Comparison of ENCODE assay signal across 15 cellular contexts in genomic region chr11:95831198-95831883, GRCh38. TPM values are rescaled to one million over a fixed set of nuclear protein-coding genes. Genes with fewer than 3 reads are reported as not detected.
DNase-seq lines count a peak whose midpoint lies in the region; ATAC-seq, FAIRE-seq and TF ChIP-seq lines count a peak whose summit lies in the region.
"Had no signal": no experiment of that assay in that cellular context is flagged by ENCODE, and none has a peak within 500 bp of the region (broad histone marks: within the 10 kb centered on the region; RNA-seq: fewer than 3 reads in every experiment).

No MANE protein-coding gene starts in this region.

- H3K9me3 Mint-ChIP-seq in immature natural killer cell: no peaks in the 10 kb centered on the region
- H3K9me3 Mint-ChIP-seq: type B pancreatic cell had no signal

- H3K4me2 ChIP-seq in K562 (ENCODE audit: insufficient read depth, low read length): no peak overlapping the region

- no peak for TF ChIP-seq RAD21 in K562 (CRISPR knock-in tag; conservative IDR thresholded peaks at IDR 0.05 in 1 of 2, IDR thresholded peaks at IDR 0.05 in 1 of 2)

- H3K36me3 ChIP-seq in K562 (ENCODE audit: control insufficient read depth, insufficient read depth, low read length): peaks cover 84% of the 10 kb centered on the region

- no peak for FAIRE-seq in K562 (lab: Jason Lieb, UNC)

- no peaks in the 10 kb centered on the region for H3K27me3 Mint-ChIP-seq in immature natural killer cell (ENCODE audit: low read depth in 3 of 3)
- H3K27me3 Mint-ChIP-seq: type B pancreatic cell had no signal

- H2AFZ ChIP-seq in K562 (ENCODE audit: low read depth, low read length): no peak overlapping the region

- POLR2A ChIA-PET in K562 (lab: Yijun Ruan, JAX): no interaction called here

- no peak overlapping the region for H3K9ac ChIP-seq in K562 (ENCODE audit: insufficient read depth in 1 of 2, low read depth in 2 of 2, low read length in 2 of 2)

- no peaks in the 10 kb centered on the region for H4K20me1 ChIP-seq in K562 (replicated peaks; ENCODE audit: control insufficient read depth, insufficient read depth, low read length)

- H3K9me3 ChIP-seq in K562 (replicated peaks; ENCODE audit: control insufficient read depth, insufficient read depth, low read depth, low read length): no peaks in the 10 kb centered on the region
- H3K9me3 ChIP-seq: neutrophil had no signal

- no peak overlapping the region for H3K4me3 ChIP-seq in AG10803 (ENCODE audit: low read length)
- H3K4me3 ChIP-seq in K562: no peak overlapping the region

- no peaks in the 10 kb centered on the region for H3K9me1 ChIP-seq in K562 (ENCODE audit: control insufficient read depth, insufficient read depth, low read length)

- H3K4me1 Mint-ChIP-seq in immature natural killer cell: no peaks in the 10 kb centered on the region

- H3K4me3 Mint-ChIP-seq in immature natural killer cell: no peak overlapping the region
- H3K4me3 Mint-ChIP-seq: type B pancreatic cell had no signal

- no peak overlapping the region for H3K27ac Mint-ChIP-seq in immature natural killer cell
- H3K27ac Mint-ChIP-seq: type B pancreatic cell had no signal

- ATAC-seq in K562: no peak
- no peak for ATAC-seq in GM19397 (IDR thresholded peaks at IDR 0.05; ENCODE audit: unreplicated experiment)
- ATAC-seq in GM21825 (IDR thresholded peaks at IDR 0.05; ENCODE audit: unreplicated experiment): no peak

- peaks cover 13 to 36% (median 16%) of the 10 kb centered on the region in 3 donors for H3K36me3 Mint-ChIP-seq in immature natural killer cell

- no TSS peak for BruUV-seq in K562 (replicated peaks; lab: Mats Ljungman, UMichigan)

- TF ChIP-seq CTCF in AG10803 (conservative IDR thresholded peaks at IDR 0.05; ENCODE audit: low read length) (no peak), K562 (IDR thresholded peaks at IDR 0.05 in 2 of 3, conservative IDR thresholded peaks at IDR 0.05 in 1 of 3; ENCODE audit: insufficient read depth in 2 of 3, low read depth in 1 of 3, low read length in 3 of 3) (no peak)

- DNase-seq in AG10803 (ENCODE audit: low read depth): peak; percentile 96
- peak; percentile 36 for DNase-seq in HT-29 (ENCODE audit: low spot score)
- DNase-seq in K562 (ENCODE audit: extremely low read depth in 1 of 4, low spot score in 3 of 4): no peak
- peak; percentile 80 for DNase-seq in kidney tubule cell (ENCODE audit: low spot score)
- DNase-seq in Ammon's horn (ENCODE audit: low spot score): no peak
- no peak for DNase-seq in immature natural killer cell
- DNase-seq: activated CD8-positive, alpha-beta memory T cell treated with anti-CD3 and anti-CD28 coated beads for 24 hours; central memory CD4-positive, alpha-beta T cell; DMS79 treated with DMSO at 0.1 percent for 48 hours; hippocampal formation; NCI-H446 treated with DMSO at 0.1 percent for 48 hours had no signal

- CTCF ChIA-PET in K562 (lab: Yijun Ruan, JAX; ENCODE audit: low intra/inter-chr PET ratio): no interaction called here

- no peak for TF ChIP-seq POLR2A in K562 (conservative IDR thresholded peaks at IDR 0.05)

- no peak overlapping the region for H3K27ac ChIP-seq in K562 (ENCODE audit: extremely low read depth, low read depth, low read length)
- H3K27ac ChIP-seq: neutrophil had no signal

- H3K27me3 ChIP-seq in K562 (ENCODE audit: control insufficient read depth in 2 of 2, insufficient read depth in 2 of 2, low read length in 2 of 2): no peaks in the 10 kb centered on the region
- H3K27me3 ChIP-seq: neutrophil had no signal

- intact Hi-C loops in K562 (cut with micrococcal nuclease): no loop called here

- no peak for TF ChIP-seq EP300 in K562 (IDR thresholded peaks at IDR 0.05; ENCODE audit: low read length)

- WGBS in K562 (ENCODE audit: insufficient coverage, low coverage, missing lambda C conversion rate): 76% methylated on average over 2 of the region's 2 CpGs

- no peaks in the 10 kb centered on the region for H3K79me2 ChIP-seq in K562 (ENCODE audit: control insufficient read depth, insufficient read depth, low read length)

- H3K4me1 ChIP-seq in K562 (replicated peaks in 1 of 2; ENCODE audit: control insufficient read depth in 2 of 2, insufficient read depth in 2 of 2, low read length in 2 of 2): no peaks in the 10 kb centered on the region

- in situ Hi-C loops in K562 (cut with MboI): no loop called here

TF ChIP-seq in K562, 482 proteins besides CTCF, POLR2A, EP300 and RAD21:
- TF ChIP-seq ATF7 (IDR thresholded peaks at IDR 0.05) (no peak), SPI1 (IDR thresholded peaks at IDR 0.05; ENCODE audit: borderline replicate concordance, low read depth, low read length) (peak; percentile 47)

RNA-seq across cellular contexts. Expression of gene CEP57, which starts 41.0 kb away (rescaled TPM):
- total RNA-seq in HT-29 (2014; rRNA removed; shearing (Covaris generic)): 24.8 and 26.0 TPM in 2 replicates
- 28.8 and 122 TPM in 2 replicates for total RNA-seq in K562 (2011; cell fraction: chromatin; rRNA removed; ENCODE audit: low replicate concordance)
- total RNA-seq in K562 (2011; cell fraction: nucleolus; rRNA removed): 16.0 and 21.6 TPM in 2 replicates
- 36.4 and 64.2 TPM in 2 replicates for total RNA-seq in K562 (2011; cell fraction: nucleoplasm; rRNA removed)
- total RNA-seq in K562 (2014; rRNA removed): 50.7 and 62.7 TPM in 2 replicates
- total RNA-seq in K562 (2014; rRNA removed; fragmentation: Illumina TruSeq; extraction: Trizol): 85.3 and 103 TPM in 2 replicates
- total RNA-seq in K562 (2015; rRNA removed; fragmentation: Illumina TruSeq; extraction: Trizol): 71.0 and 81.5 TPM in 2 replicates
- total RNA-seq in K562 (2021): 65.2 and 66.4 TPM in 2 replicates
- polyA plus RNA-seq in K562 (2011; rRNA removed): 76.5 and 88.1 TPM in 2 replicates
- 26.5 and 37.3 TPM in 2 replicates for polyA plus RNA-seq in K562 (2011; cell fraction: cytosol; rRNA removed)
- polyA plus RNA-seq in K562 (2011; cell fraction: nucleus; rRNA removed): 36.1 and 55.6 TPM in 2 replicates
- polyA plus RNA-seq in K562 (2012): 50.5 and 75.0 TPM in 2 replicates
- 67.3 and 74.3 TPM in 2 replicates for polyA plus RNA-seq in K562 (2014; fragmentation: Illumina TruSeq; extraction: Trizol)
- 10 to 100 TPM; 25.1 to 33.9 TPM for polyA plus RNA-seq in K562 (2014; fragmentation: Nextera tagmentation; extraction: Ambion mirVana)
- 47.5 and 54.3 TPM in 2 replicates for polyA plus RNA-seq in K562 (2014; rRNA removed)
- 101 and 113 TPM in 2 replicates for polyA minus RNA-seq in K562 (2011; rRNA and poly(A)+ RNA removed)
- 27.6 and 43.8 TPM in 2 replicates for polyA minus RNA-seq in K562 (2011; cell fraction: cytosol; rRNA and poly(A)+ RNA removed)
- 37.0 and 69.0 TPM in 2 replicates for polyA minus RNA-seq in K562 (2011; cell fraction: nucleus; rRNA and poly(A)+ RNA removed)
- polyA plus RNA-seq in immature natural killer cell: 10 to 100 TPM; 41.5 to 52.2 (median 50.8) TPM

RNA-seq across cellular contexts. Expression of gene FAM76B, which starts 41.8 kb away (rescaled TPM):
- total RNA-seq in HT-29 (2014; rRNA removed; shearing (Covaris generic)): 16.9 and 17.7 TPM in 2 replicates
- total RNA-seq in K562 (2011; cell fraction: chromatin; rRNA removed; ENCODE audit: low replicate concordance): 65.3 and 224 TPM in 2 replicates
- total RNA-seq in K562 (2011; cell fraction: nucleolus; rRNA removed): 35.2 and 52.4 TPM in 2 replicates
- total RNA-seq in K562 (2011; cell fraction: nucleoplasm; rRNA removed): 64.7 and 73.8 TPM in 2 replicates
- 24.6 and 25.6 TPM in 2 replicates for total RNA-seq in K562 (2014; rRNA removed)
- total RNA-seq in K562 (2014; rRNA removed; fragmentation: Illumina TruSeq; extraction: Trizol): 46.8 and 56.4 TPM in 2 replicates
- 42.4 and 48.9 TPM in 2 replicates for total RNA-seq in K562 (2015; rRNA removed; fragmentation: Illumina TruSeq; extraction: Trizol)
- 28.4 and 33.9 TPM in 2 replicates for total RNA-seq in K562 (2021)
- polyA plus RNA-seq in K562 (2011; rRNA removed): 60.0 and 62.6 TPM in 2 replicates
- 6.0 and 14.0 TPM in 2 replicates for polyA plus RNA-seq in K562 (2011; cell fraction: cytosol; rRNA removed)
- polyA plus RNA-seq in K562 (2011; cell fraction: nucleus; rRNA removed): 92.7 and 160 TPM in 2 replicates
- 19.1 and 27.1 TPM in 2 replicates for polyA plus RNA-seq in K562 (2012)
- 35.0 and 36.2 TPM in 2 replicates for polyA plus RNA-seq in K562 (2014; fragmentation: Illumina TruSeq; extraction: Trizol)
- 10 to 100 TPM; 22.5 to 23.7 TPM for polyA plus RNA-seq in K562 (2014; fragmentation: Nextera tagmentation; extraction: Ambion mirVana)
- polyA plus RNA-seq in K562 (2014; rRNA removed): 32.9 and 51.1 TPM in 2 replicates
- 73.2 and 83.6 TPM in 2 replicates for polyA minus RNA-seq in K562 (2011; rRNA and poly(A)+ RNA removed)
- polyA minus RNA-seq in K562 (2011; cell fraction: cytosol; rRNA and poly(A)+ RNA removed): 13.8 and 16.7 TPM in 2 replicates
- 59.1 and 144 TPM in 2 replicates for polyA minus RNA-seq in K562 (2011; cell fraction: nucleus; rRNA and poly(A)+ RNA removed)
- polyA plus RNA-seq in immature natural killer cell: 10 to 100 TPM; 11.5 to 18.0 (median 11.5) TPM

Comparison
In these comparisons a context has a peak if more than half of its experiments do, and no peak if none do; other contexts are left out.
1. DNase-seq: peak in AG10803 (single experiment), HT-29 (single experiment) and kidney tubule cell (single experiment); none in K562 (0 of 4), Ammon's horn (single experiment) and immature natural killer cell (0 of 3).